Comparison of ENCODE assay signal across 8 cellular contexts in genomic region chr2:9206991-9207640, GRCh38. TPM values are rescaled to one million over a fixed set of nuclear protein-coding genes. Genes with fewer than 3 reads are reported as not detected.
DNase-seq lines count a peak whose midpoint lies in the region; ATAC-seq and TF ChIP-seq lines count a peak whose summit lies in the region.

No MANE protein-coding gene starts in this region.

- DNase-seq in NCI-H69 (lab: John Stamatoyannopoulos, UW) (peak; percentile 59), coronary artery (ENCODE audit: low spot score) (no peak), lung microvascular endothelial cell (ENCODE audit: low read depth in 2 of 2) (peak; percentile 36 to 46), transverse colon (peak; percentile 31)

- TF ChIP-seq EP300 in transverse colon (IDR thresholded peaks at IDR 0.05; ENCODE audit: low read depth), result no peak

- peak overlapping the region; percentile 80 to 96 (median 92) for H3K9ac ChIP-seq in BLaER1 treated with 17β-estradiol and CSF1 and Interleukin-3, amounts not matched to agents 10 nM and 100 nM

- 1% methylated on average over 58 of the region's 84 CpGs; no CpG with 5 or more reads in 1 of the 2 donors for WGBS in transverse colon (ENCODE audit: low coverage in 1 of 2), 2 donors

- peaks cover 45 to 60% (median 52%) of the 10 kb centered on the region in 10 experiments for H3K4me1 ChIP-seq in BLaER1 treated with 17β-estradiol and CSF1 and Interleukin-3, amounts not matched to agents 10 nM and 100 nM
- H3K4me1 ChIP-seq in transverse colon, result peaks cover 7 to 49% (median 37%) of the 10 kb centered on the region in 4 donors

- in situ Hi-C loops in transverse colon (cut with MboI; ENCODE audit: low pct_ligation_motif_present in 1 of 4, low pct_unique_long_range_greater_than_20kb in 1 of 4, low sequenced_read_pairs in 3 of 4), result loop anchor here in 1 of 4 donors (25.0 kb wide), 1 partner anchor 130 kb away; no protein-coding TSS in a partner anchor

- peak overlapping the region; percentile 88 to 97 (median 94) for H3K4me2 ChIP-seq in BLaER1 treated with 17β-estradiol and CSF1 and Interleukin-3, amounts not matched to agents 10 nM and 100 nM

- TF ChIP-seq CTCF in coronary artery (IDR thresholded peaks at IDR 0.05), result no peak
- peak in 1 of 5 experiments; percentile 11 for TF ChIP-seq CTCF in transverse colon (IDR thresholded peaks at IDR 0.05)

- peak overlapping the region; percentile 85 to 99 (median 94) for H3K4me3 ChIP-seq in BLaER1 treated with 17β-estradiol and CSF1 and Interleukin-3, amounts not matched to agents 10 nM and 100 nM
- H3K4me3 ChIP-seq in coronary artery (peak overlapping the region; percentile 95), transverse colon (peak overlapping the region; percentile 73 to 97 (median 90))

- no peak for TF ChIP-seq POLR2A in transverse colon (IDR thresholded peaks at IDR 0.05)

- H3K36me3 ChIP-seq in BLaER1 treated with 17β-estradiol and CSF1 and Interleukin-3, amounts not matched to agents 10 nM and 100 nM, result peaks cover 0 to 10% (median 4%) of the 10 kb centered on the region in 11 experiments; a peak in 15 of 22 replicates
- no peaks in the 10 kb centered on the region for H3K36me3 ChIP-seq in transverse colon

- no peaks in the 10 kb centered on the region for H3K9me3 ChIP-seq in BLaER1 treated with 17β-estradiol and CSF1 and Interleukin-3, amounts not matched to agents 10 nM and 100 nM (replicated peaks in 1 of 11)
- no peaks in the 10 kb centered on the region for H3K9me3 ChIP-seq in transverse colon

- intact Hi-C loops in transverse colon (cut with DNase I; ENCODE audit: low total_unique reads), result loop anchor here (5.0 to 10.0 kb wide), 2 partner anchors 62 to 125 kb away; no protein-coding TSS in a partner anchor

- peaks cover 0 to 43% (median 25%) of the 10 kb centered on the region in 11 experiments; a peak in 19 of 22 replicates for H4K20me1 ChIP-seq in BLaER1 treated with 17β-estradiol and CSF1 and Interleukin-3, amounts not matched to agents 10 nM and 100 nM

- H3K27me3 ChIP-seq in BLaER1 treated with 17β-estradiol and CSF1 and Interleukin-3, amounts not matched to agents 10 nM and 100 nM, result no peaks in the 10 kb centered on the region
- no peaks in the 10 kb centered on the region for H3K27me3 ChIP-seq in transverse colon

- ATAC-seq in GM19438 (IDR thresholded peaks at IDR 0.05; ENCODE audit: low read depth, unreplicated experiment) (peak; percentile 12), HG02981 (IDR thresholded peaks at IDR 0.05; ENCODE audit: unreplicated experiment) (no peak)
- no peak for ATAC-seq in activated CD4-positive, CD25-positive, alpha-beta regulatory T cell treated with anti-CD3 and anti-CD28 coated beads, Interleukin-2, amount 50 U/mL, for 24 hours

- peak overlapping the region; percentile 51 to 91 (median 89) for H3K27ac ChIP-seq in BLaER1 treated with 17β-estradiol and CSF1 and Interleukin-3, amounts not matched to agents 10 nM and 100 nM
- H3K27ac ChIP-seq in coronary artery, result peak overlapping the region; percentile 85 to 99
- H3K27ac ChIP-seq in transverse colon, result peak overlapping the region; percentile 93 to 97 (median 95)

RNA-seq across cellular contexts. Expression of gene ASAP2, which starts 0.5 kb away (rescaled TPM):
- 26.2 and 28.8 TPM in 2 replicates for total RNA-seq in lung microvascular endothelial cell
- total RNA-seq in transverse colon, result 10 to 100 TPM; 33.2 to 62.1 (median 54.5) TPM
